In genomic region chr17:71398706-71399620, GRCh38 we compare ENCODE assay signal across 1 cellular context.
TF ChIP-seq lines count a peak whose summit lies in the region.

No MANE protein-coding gene starts in this region.

TF ChIP-seq in WTC11, 78 proteins besides CTCF, POLR2A, EP300 and RAD21 (continued from another document):
- TF ChIP-seq, protein P1, sequence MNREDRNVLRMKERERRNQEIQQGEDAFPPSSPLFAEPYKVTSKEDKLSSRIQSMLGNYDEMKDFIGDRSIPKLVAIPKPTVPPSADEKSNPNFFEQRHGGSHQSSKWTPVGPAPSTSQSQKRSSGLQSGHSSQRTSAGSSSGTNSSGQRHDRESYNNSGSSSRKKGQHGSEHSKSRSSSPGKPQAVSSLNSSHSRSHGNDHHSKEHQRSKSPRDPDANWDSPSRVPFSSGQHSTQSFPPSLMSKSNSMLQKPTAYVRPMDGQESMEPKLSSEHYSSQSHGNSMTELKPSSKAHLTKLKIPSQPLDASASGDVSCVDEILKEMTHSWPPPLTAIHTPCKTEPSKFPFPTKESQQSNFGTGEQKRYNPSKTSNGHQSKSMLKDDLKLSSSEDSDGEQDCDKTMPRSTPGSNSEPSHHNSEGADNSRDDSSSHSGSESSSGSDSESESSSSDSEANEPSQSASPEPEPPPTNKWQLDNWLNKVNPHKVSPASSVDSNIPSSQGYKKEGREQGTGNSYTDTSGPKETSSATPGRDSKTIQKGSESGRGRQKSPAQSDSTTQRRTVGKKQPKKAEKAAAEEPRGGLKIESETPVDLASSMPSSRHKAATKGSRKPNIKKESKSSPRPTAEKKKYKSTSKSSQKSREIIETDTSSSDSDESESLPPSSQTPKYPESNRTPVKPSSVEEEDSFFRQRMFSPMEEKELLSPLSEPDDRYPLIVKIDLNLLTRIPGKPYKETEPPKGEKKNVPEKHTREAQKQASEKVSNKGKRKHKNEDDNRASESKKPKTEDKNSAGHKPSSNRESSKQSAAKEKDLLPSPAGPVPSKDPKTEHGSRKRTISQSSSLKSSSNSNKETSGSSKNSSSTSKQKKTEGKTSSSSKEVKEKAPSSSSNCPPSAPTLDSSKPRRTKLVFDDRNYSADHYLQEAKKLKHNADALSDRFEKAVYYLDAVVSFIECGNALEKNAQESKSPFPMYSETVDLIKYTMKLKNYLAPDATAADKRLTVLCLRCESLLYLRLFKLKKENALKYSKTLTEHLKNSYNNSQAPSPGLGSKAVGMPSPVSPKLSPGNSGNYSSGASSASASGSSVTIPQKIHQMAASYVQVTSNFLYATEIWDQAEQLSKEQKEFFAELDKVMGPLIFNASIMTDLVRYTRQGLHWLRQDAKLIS (CRISPR knock-in tag; IDR thresholded peaks at IDR 0.05; ENCODE audit: borderline replicate concordance): no peak
- TF ChIP-seq, protein P2, sequence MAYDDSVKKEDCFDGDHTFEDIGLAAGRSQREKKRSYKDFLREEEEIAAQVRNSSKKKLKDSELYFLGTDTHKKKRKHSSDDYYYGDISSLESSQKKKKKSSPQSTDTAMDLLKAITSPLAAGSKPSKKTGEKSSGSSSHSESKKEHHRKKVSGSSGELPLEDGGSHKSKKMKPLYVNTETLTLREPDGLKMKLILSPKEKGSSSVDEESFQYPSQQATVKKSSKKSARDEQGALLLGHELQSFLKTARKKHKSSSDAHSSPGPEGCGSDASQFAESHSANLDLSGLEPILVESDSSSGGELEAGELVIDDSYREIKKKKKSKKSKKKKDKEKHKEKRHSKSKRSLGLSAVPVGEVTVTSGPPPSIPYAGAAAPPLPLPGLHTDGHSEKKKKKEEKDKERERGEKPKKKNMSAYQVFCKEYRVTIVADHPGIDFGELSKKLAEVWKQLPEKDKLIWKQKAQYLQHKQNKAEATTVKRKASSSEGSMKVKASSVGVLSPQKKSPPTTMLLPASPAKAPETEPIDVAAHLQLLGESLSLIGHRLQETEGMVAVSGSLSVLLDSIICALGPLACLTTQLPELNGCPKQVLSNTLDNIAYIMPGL (CRISPR knock-in tag; IDR thresholded peaks at IDR 0.05): no peak
- no peak for TF ChIP-seq ZNF232 (CRISPR knock-in tag; IDR thresholded peaks at IDR 0.05)
- no peak for TF ChIP-seq CBFB (CRISPR knock-in tag; IDR thresholded peaks at IDR 0.05; ENCODE audit: low read depth)
- no peak for TF ChIP-seq MXD4 (CRISPR knock-in tag; IDR thresholded peaks at IDR 0.05; ENCODE audit: borderline replicate concordance)
- no peak for TF ChIP-seq NR1H2 (CRISPR knock-in tag; IDR thresholded peaks at IDR 0.05)
